In the genomic region with DNA sequence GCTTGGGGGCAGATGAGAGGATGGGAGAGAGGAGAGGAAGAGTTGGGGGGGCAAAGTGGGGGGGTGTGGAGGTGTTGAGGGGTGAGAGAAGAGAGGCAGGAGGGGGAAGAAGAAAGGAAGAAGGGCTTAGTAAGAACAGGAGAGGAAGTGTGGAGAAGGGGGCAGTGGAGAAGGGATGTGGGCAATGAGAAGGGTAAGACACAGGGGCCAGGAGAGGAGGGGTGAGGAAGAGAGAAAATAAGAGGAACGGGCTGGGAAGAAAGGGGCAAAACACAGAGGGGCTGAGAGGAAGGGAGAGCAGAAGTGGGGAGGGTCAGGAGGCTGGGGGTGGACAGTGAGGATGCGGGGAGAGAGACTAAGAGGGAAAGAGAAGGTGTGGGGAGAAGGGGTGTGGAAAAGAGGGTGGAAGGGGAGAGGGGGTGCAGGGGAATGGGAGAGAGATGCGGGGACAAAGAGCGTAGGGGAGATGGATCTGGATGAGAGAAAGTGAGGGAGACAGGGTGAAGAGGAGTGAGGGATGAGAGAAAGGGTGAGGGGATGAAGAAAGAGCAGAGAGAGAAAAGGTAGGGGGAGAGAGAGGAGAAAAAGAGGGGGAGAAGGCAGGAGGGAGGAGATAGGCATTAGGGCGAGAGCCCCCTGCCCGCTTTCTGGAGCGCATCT, we compare ENCODE assay signal across 13 cellular contexts. TPM values are rescaled to one million over a fixed set of nuclear protein-coding genes. Genes with fewer than 3 reads are reported as not detected.
DNase-seq lines count a peak whose midpoint lies in the region; ATAC-seq and TF ChIP-seq lines count a peak whose summit lies in the region.
"Had no signal": no experiment of that assay in that cellular context is flagged by ENCODE, and none has a peak within 500 bp of the region (broad histone marks: within the 10 kb centered on the region; RNA-seq: fewer than 3 reads in every experiment).

No MANE protein-coding gene starts in this region.

- BruUV-seq in Calu3 (replicated peaks; lab: Mats Ljungman, UMichigan): no TSS peak

- no peak overlapping the region for H3K4me3 ChIP-seq in osteoblast (ENCODE audit: insufficient read depth, low read length)
- H3K4me3 ChIP-seq: left ventricle myocardium inferior, psoas muscle had no signal

- intact Hi-C loops in Calu3 (cut with micrococcal nuclease; ENCODE audit: unreplicated experiment): no loop called here

- peak overlapping the region; percentile 46 for H3K4me3 Mint-ChIP-seq in T-helper 2 cell treated with Interferon-gamma antibody and Interleukin-4, amounts not matched to agents 5 μg/mL and 100 μg/mL, for 36 hours
- H3K4me3 Mint-ChIP-seq in T-helper 17 cell: peak overlapping the region; percentile 53
- no peak overlapping the region for H3K4me3 Mint-ChIP-seq in Calu3 (ENCODE audit: low read depth, unreplicated experiment)
- H3K4me3 Mint-ChIP-seq: activated CD4-positive, alpha-beta memory T cell treated with anti-CD3 and anti-CD28 coated beads, Interleukin-2, amount 10 ng/mL, durations not matched to agents 7 days and 5 days had no signal

- 0 out of 2 replicates have a peak, but pooled peaks cover 5% of the 10 kb centered on the region for H3K36me3 ChIP-seq in KOPT-K1 (ENCODE audit: insufficient read depth, low read length)
- H3K36me3 ChIP-seq in osteoblast (ENCODE audit: insufficient read depth, low read length): no peaks in the 10 kb centered on the region
- H3K36me3 ChIP-seq: left ventricle myocardium inferior had no signal

- H3K27ac ChIP-seq in KOPT-K1 (ENCODE audit: low read depth, low read length, poor library complexity, severe bottlenecking): peak overlapping the region; percentile 74
- H3K27ac ChIP-seq in osteoblast (ENCODE audit: low read depth, low read length): no peak overlapping the region
- H3K27ac ChIP-seq: left ventricle myocardium inferior, psoas muscle had no signal

- H3K36me3 Mint-ChIP-seq in T-helper 2 cell treated with Interferon-gamma antibody and Interleukin-4, amounts not matched to agents 5 μg/mL and 100 μg/mL, for 36 hours (ENCODE audit: low read depth): peaks cover 12% of the 10 kb centered on the region
- H3K36me3 Mint-ChIP-seq in T-helper 17 cell (ENCODE audit: low read depth) (no peaks in the 10 kb centered on the region), Calu3 (ENCODE audit: insufficient read depth, unreplicated experiment) (no peaks in the 10 kb centered on the region)

- H3K79me2 ChIP-seq in osteoblast (ENCODE audit: insufficient read depth, low read length): peaks cover 2% of the 10 kb centered on the region

- peaks cover 41% of the 10 kb centered on the region for H3K4me1 Mint-ChIP-seq in T-helper 2 cell treated with Interferon-gamma antibody and Interleukin-4, amounts not matched to agents 5 μg/mL and 100 μg/mL, for 36 hours (ENCODE audit: low read depth)
- H3K4me1 Mint-ChIP-seq in T-helper 17 cell (peaks cover 7% of the 10 kb centered on the region), Calu3 (ENCODE audit: low read depth, unreplicated experiment) (no peaks in the 10 kb centered on the region)

- TF ChIP-seq CTCF in osteoblast (IDR thresholded peaks at IDR 0.05; ENCODE audit: extremely low read depth, low read depth, low read length): no peak
- no peak for TF ChIP-seq CTCF in Calu3 (IDR thresholded peaks at IDR 0.05; ENCODE audit: unreplicated experiment)

- H3K27ac Mint-ChIP-seq in T-helper 2 cell treated with Interferon-gamma antibody and Interleukin-4, amounts not matched to agents 5 μg/mL and 100 μg/mL, for 36 hours: peak overlapping the region; percentile 77
- H3K27ac Mint-ChIP-seq in T-helper 17 cell (no peak overlapping the region), Calu3 (ENCODE audit: unreplicated experiment) (no peak overlapping the region)
- H3K27ac Mint-ChIP-seq: activated CD4-positive, alpha-beta memory T cell treated with anti-CD3 and anti-CD28 coated beads, Interleukin-2, amount 10 ng/mL, durations not matched to agents 7 days and 5 days had no signal

- H3K27me3 ChIP-seq in osteoblast (ENCODE audit: insufficient read depth, low read length): no peaks in the 10 kb centered on the region

- no peaks in the 10 kb centered on the region for H4K20me1 ChIP-seq in osteoblast (ENCODE audit: insufficient read depth, low read length)

- H3K27me3 Mint-ChIP-seq in T-helper 2 cell treated with Interferon-gamma antibody and Interleukin-4, amounts not matched to agents 5 μg/mL and 100 μg/mL, for 36 hours (ENCODE audit: low read depth): no peaks in the 10 kb centered on the region
- H3K27me3 Mint-ChIP-seq in T-helper 17 cell: no peaks in the 10 kb centered on the region
- H3K27me3 Mint-ChIP-seq in Calu3 (ENCODE audit: unreplicated experiment): no peaks in the 10 kb centered on the region
- H3K27me3 Mint-ChIP-seq: activated CD4-positive, alpha-beta memory T cell treated with anti-CD3 and anti-CD28 coated beads, Interleukin-2, amount 10 ng/mL, durations not matched to agents 7 days and 5 days; effector memory CD8-positive, alpha-beta T cell had no signal

- no peak for ATAC-seq in T-helper 17 cell
- ATAC-seq: psoas muscle had no signal

- no peak for DNase-seq in T-helper 2 cell treated with Interferon-gamma antibody and Interleukin-4, amounts not matched to agents 5 μg/mL and 100 μg/mL, for 36 hours (ENCODE audit: low spot score)
- DNase-seq in T-helper 2 cell (no peak), T-helper 17 cell (no peak), osteoblast (ENCODE audit: insufficient read length, low spot score, missing footprints) (no peak), Calu3 (no peak), AG08395 (ENCODE audit: low spot score) (no peak), DMS79 treated with DMSO at 0.1 percent for 48 hours (lab: John Stamatoyannopoulos, UW) (no peak)
- DNase-seq: activated CD4-positive, alpha-beta memory T cell treated with anti-CD3 and anti-CD28 coated beads, Interleukin-2, amount 10 ng/mL, durations not matched to agents 7 days and 5 days; effector memory CD8-positive, alpha-beta T cell; left ventricle myocardium inferior; MM.1S; psoas muscle had no signal

- CTCF ChIA-PET in Calu3 (lab: Charles Lee): no interaction called here

- peak overlapping the region; percentile 32 for H3K4me2 ChIP-seq in osteoblast (ENCODE audit: insufficient read depth, low read length)

- H3K4me1 ChIP-seq in osteoblast (ENCODE audit: insufficient read depth, low read length): no peaks in the 10 kb centered on the region
- H3K4me1 ChIP-seq: left ventricle myocardium inferior, psoas muscle had no signal

- H3K9me3 Mint-ChIP-seq in T-helper 2 cell treated with Interferon-gamma antibody and Interleukin-4, amounts not matched to agents 5 μg/mL and 100 μg/mL, for 36 hours: no peaks in the 10 kb centered on the region
- no peaks in the 10 kb centered on the region for H3K9me3 Mint-ChIP-seq in Calu3 (ENCODE audit: low read depth, unreplicated experiment)
- H3K9me3 Mint-ChIP-seq: activated CD4-positive, alpha-beta memory T cell treated with anti-CD3 and anti-CD28 coated beads, Interleukin-2, amount 10 ng/mL, durations not matched to agents 7 days and 5 days; effector memory CD8-positive, alpha-beta T cell had no signal

- H3K9me3 ChIP-seq in KOPT-K1 (ENCODE audit: insufficient read depth, low read length, poor library complexity, severe bottlenecking): no peaks in the 10 kb centered on the region
- no peaks in the 10 kb centered on the region for H3K9me3 ChIP-seq in T-helper 17 cell (ENCODE audit: control insufficient read depth, low read length, poor library complexity, severe bottlenecking)
- no peaks in the 10 kb centered on the region for H3K9me3 ChIP-seq in osteoblast (ENCODE audit: low read depth, low read length)
- H3K9me3 ChIP-seq: left ventricle myocardium inferior, psoas muscle had no signal

- H2AFZ ChIP-seq in osteoblast (ENCODE audit: low read length): no peak overlapping the region

RNA-seq across cellular contexts. Expression of a gene that starts 12.9 kb away (rescaled TPM):
- total RNA-seq in T-helper 17 cell (100 to 1,000 TPM; 117 to 123 TPM), osteoblast (32.6 and 35.1 TPM in 2 replicates), Calu3 (2022) (97.9 and 105 TPM in 2 replicates)
